ENCODE assay signal across 14 cellular contexts in the genomic region with DNA sequence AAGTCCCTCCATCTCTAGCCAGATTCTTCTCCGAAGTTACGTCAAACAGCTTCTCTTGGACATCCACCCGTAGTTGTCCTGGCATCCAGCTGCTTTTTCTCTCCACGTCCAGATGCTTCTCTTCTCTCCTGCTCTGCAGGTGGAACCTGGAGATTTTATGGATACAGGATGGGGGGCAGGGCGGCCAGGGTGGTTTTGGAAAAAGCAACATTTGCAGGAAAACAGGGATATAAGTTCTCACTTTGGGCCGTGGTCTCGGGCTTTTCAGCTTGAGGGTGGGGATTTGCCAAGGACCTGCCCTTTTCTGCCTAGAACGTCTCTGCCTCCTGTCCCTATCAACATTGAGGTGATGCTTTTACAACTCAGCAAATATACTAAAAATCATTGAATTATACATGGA.
DNase-seq lines count a peak whose midpoint lies in the region.
"Had no signal": no experiment of that assay in that cellular context is flagged by ENCODE, and none has a peak within 500 bp of the region (broad histone marks: within the 10 kb centered on the region; RNA-seq: fewer than 3 reads in every experiment).

No MANE protein-coding gene starts in this region.

- H3K9ac ChIP-seq in HUES64 (ENCODE audit: low read depth, low read length) (no peak overlapping the region), iPS-15b (ENCODE audit: low read depth, low read length) (no peak overlapping the region)

- H3K4me1 ChIP-seq in HUES64 (ENCODE audit: insufficient read depth, low read length) (peaks cover 18% of the 10 kb centered on the region), iPS-15b (ENCODE audit: control insufficient read depth, insufficient read depth, low read length) (peaks cover 10% of the 10 kb centered on the region)

- no peak for DNase-seq in RKO (ENCODE audit: low spot score)
- no peak for DNase-seq in immature natural killer cell
- no peak for DNase-seq in GDM1 (lab: John Stamatoyannopoulos, UW)
- DNase-seq: ACHN; CD8-positive, alpha-beta memory T cell; DMS79; KBM-7; NCI-H1105; NCI-H1694 treated with DMSO at 0.1 percent for 48 hours; PC-9 had no signal

- H3K4me3 Mint-ChIP-seq in immature natural killer cell, result no peak overlapping the region
- H3K4me3 Mint-ChIP-seq: CD8-positive, alpha-beta memory T cell had no signal

- peaks cover 15% of the 10 kb centered on the region for H3K9me3 ChIP-seq in HUES64 (ENCODE audit: insufficient read depth, low read depth, low read length)
- H3K9me3 ChIP-seq in iPS-15b (ENCODE audit: control insufficient read depth, insufficient read depth, low read length), result peaks cover 7% of the 10 kb centered on the region

- H3K36me3 Mint-ChIP-seq in immature natural killer cell, result no peaks in the 10 kb centered on the region
- H3K36me3 Mint-ChIP-seq: CD8-positive, alpha-beta memory T cell had no signal

- peaks cover 0 to 2% (median 2%) of the 10 kb centered on the region in 3 donors for H3K27me3 Mint-ChIP-seq in immature natural killer cell (ENCODE audit: low read depth in 3 of 3)

- peaks cover 7% of the 10 kb centered on the region; the same call in 1 of the 2 replicates for H3K27me3 ChIP-seq in HUES64 (ENCODE audit: insufficient read depth, low read length)
- no peaks in the 10 kb centered on the region for H3K27me3 ChIP-seq in iPS-15b (ENCODE audit: control insufficient read depth, insufficient read depth, low read length)

- 76% methylated on average over 8 of the region's 8 CpGs for WGBS in HUES64

- no peaks in the 10 kb centered on the region for H3K4me1 Mint-ChIP-seq in immature natural killer cell
- H3K4me1 Mint-ChIP-seq: CD8-positive, alpha-beta memory T cell had no signal

- 0 out of 2 replicates have a peak, but pooled peaks cover 3% of the 10 kb centered on the region for H3K36me3 ChIP-seq in HUES64 (ENCODE audit: insufficient read depth, low read length)
- H3K36me3 ChIP-seq in iPS-15b (ENCODE audit: control insufficient read depth, insufficient read depth, low read length), result no peaks in the 10 kb centered on the region

- H3K27ac ChIP-seq in HUES64 (ENCODE audit: low read depth, low read length), result no peak overlapping the region
- H3K27ac ChIP-seq in angular gyrus (ENCODE audit: low read depth, low read length), result peak overlapping the region; percentile 86
- H3K27ac ChIP-seq in temporal lobe (ENCODE audit: low read depth, low read length), result peak overlapping the region; percentile 69
- H3K27ac ChIP-seq: PC-9 had no signal

- peaks cover 12 to 24% (median 15%) of the 10 kb centered on the region in 6 donors for H3K9me3 Mint-ChIP-seq in immature natural killer cell

- peak overlapping the region; percentile 0; the same call in 1 of the 2 replicates for H3K4me3 ChIP-seq in HUES64 (ENCODE audit: low read length)
- peak overlapping the region; percentile 12 for H3K4me3 ChIP-seq in iPS-15b (ENCODE audit: low read depth, low read length)
- H3K4me3 ChIP-seq: PC-9 had no signal

- H3K27ac Mint-ChIP-seq in immature natural killer cell, result no peak overlapping the region
- H3K27ac Mint-ChIP-seq: CD8-positive, alpha-beta memory T cell had no signal
